Comparison of ENCODE assay signal across 16 cellular contexts in genomic region chr10:65123120-65123519, GRCh38.
"Had no signal": no experiment of that assay in that cellular context is flagged by ENCODE, and none has a peak within 500 bp of the region (broad histone marks: within the 10 kb centered on the region; RNA-seq: fewer than 3 reads in every experiment).

No MANE protein-coding gene starts in this region.

- H3K4me1 Mint-ChIP-seq: naive thymus-derived CD8-positive, alpha-beta T cell; stimulated activated naive B cell treated with anti-CD40 and anti-IgM and Interleukin-4, amounts not matched to agents 10 μg/mL and 1 μg/mL and 100 μg/mL, for 72 hours; stimulated activated naive CD8-positive, alpha-beta T cell treated with anti-CD3 and anti-CD28 coated beads, Interleukin-15, amount 100 ng/mL, for 72 hours had no signal

- H3K27ac Mint-ChIP-seq: naive thymus-derived CD8-positive, alpha-beta T cell; stimulated activated naive B cell treated with anti-CD40 and anti-IgM and Interleukin-4, amounts not matched to agents 10 μg/mL and 1 μg/mL and 100 μg/mL, for 72 hours; stimulated activated naive CD8-positive, alpha-beta T cell treated with anti-CD3 and anti-CD28 coated beads, Interleukin-15, amount 100 ng/mL, for 72 hours had no signal

- H3K36me3 Mint-ChIP-seq: naive thymus-derived CD8-positive, alpha-beta T cell; stimulated activated naive B cell treated with anti-CD40 and anti-IgM and Interleukin-4, amounts not matched to agents 10 μg/mL and 1 μg/mL and 100 μg/mL, for 72 hours had no signal

- DNase-seq: cortex of kidney; dorsolateral prefrontal cortex; effector CD8-positive, alpha-beta T cell; gastrocnemius medialis; glutamatergic neuron; kidney; naive thymus-derived CD8-positive, alpha-beta T cell; psoas muscle; stimulated activated CD4-positive, alpha-beta T cell treated with anti-CD3 and anti-CD28 coated beads, Interleukin-2, amount 100 ng/mL, for 24 hours; stimulated activated CD4-positive, alpha-beta T cell treated with anti-CD3 and anti-CD28 coated beads, Interleukin-4, amount 100 ng/mL, for 4 hours; stimulated activated naive B cell treated with anti-CD40 and anti-IgM and Interleukin-4, amounts not matched to agents 10 μg/mL and 1 μg/mL and 100 μg/mL, for 72 hours; stimulated activated naive CD8-positive, alpha-beta T cell treated with anti-CD3 and anti-CD28 coated beads, Interleukin-15, amount 100 ng/mL, for 72 hours; testis; upper lobe of right lung had no signal

- H3K27me3 Mint-ChIP-seq: naive thymus-derived CD8-positive, alpha-beta T cell; stimulated activated naive B cell treated with anti-CD40 and anti-IgM and Interleukin-4, amounts not matched to agents 10 μg/mL and 1 μg/mL and 100 μg/mL, for 72 hours; stimulated activated naive CD8-positive, alpha-beta T cell treated with anti-CD3 and anti-CD28 coated beads, Interleukin-15, amount 100 ng/mL, for 72 hours had no signal

- FAIRE-seq: kidney had no signal

- ATAC-seq: esophagus mucosa; gastrocnemius medialis; naive thymus-derived CD8-positive, alpha-beta T cell; psoas muscle; sciatic nerve; stimulated activated naive B cell treated with anti-CD40 and anti-IgM and Interleukin-4, amounts not matched to agents 10 μg/mL and 1 μg/mL and 100 μg/mL, for 72 hours; stimulated activated naive CD8-positive, alpha-beta T cell treated with anti-CD3 and anti-CD28 coated beads, Interleukin-15, amount 100 ng/mL, for 72 hours; upper lobe of right lung had no signal

- H3K4me3 Mint-ChIP-seq: naive thymus-derived CD8-positive, alpha-beta T cell; stimulated activated naive B cell treated with anti-CD40 and anti-IgM and Interleukin-4, amounts not matched to agents 10 μg/mL and 1 μg/mL and 100 μg/mL, for 72 hours; stimulated activated naive CD8-positive, alpha-beta T cell treated with anti-CD3 and anti-CD28 coated beads, Interleukin-15, amount 100 ng/mL, for 72 hours had no signal
